ENCODE assay signal across 1 cellular context in the genomic region with DNA sequence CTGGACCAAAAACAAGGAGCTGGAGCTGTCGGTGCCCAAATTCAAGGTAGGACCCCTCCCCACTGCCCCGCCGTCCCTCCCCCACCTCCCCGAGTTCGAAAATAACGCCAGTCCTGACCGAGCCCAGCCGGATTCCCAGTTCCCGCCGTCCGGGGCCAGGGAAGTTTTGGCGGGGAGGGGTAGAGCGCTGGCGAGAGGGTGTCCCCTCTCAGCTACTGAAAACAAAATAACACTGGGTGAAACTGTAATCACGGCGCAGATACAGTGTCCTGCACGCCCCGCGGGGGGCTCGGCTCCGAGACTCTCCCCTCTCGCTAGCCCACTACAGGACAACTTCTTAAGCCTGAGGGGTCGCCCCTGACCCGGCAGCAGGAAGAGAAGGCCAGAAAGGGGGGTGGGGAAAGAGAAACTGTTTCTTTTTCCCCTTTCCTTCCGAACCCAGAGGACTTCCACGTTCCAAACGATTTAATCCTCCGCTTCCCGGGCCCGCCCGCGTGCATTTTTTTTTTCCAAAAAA.
A peak's percentile ranks its signal among the peaks of the same experiment; 100 is the strongest.
TF ChIP-seq lines count a peak whose summit lies in the region.

No MANE protein-coding gene starts in this region.

TF ChIP-seq in GM12878, 131 proteins besides CTCF, POLR2A, EP300 and RAD21:
- TF ChIP-seq GABPA (IDR thresholded peaks at IDR 0.05; ENCODE audit: low read depth) (no peak), IKZF1 (conservative IDR thresholded peaks at IDR 0.05) (0 out of 2 replicates have a peak, but pooled peaks have one; percentile 18), CREM (IDR thresholded peaks at IDR 0.05; ENCODE audit: low read depth) (no peak), HDGF (IDR thresholded peaks at IDR 0.05) (no peak)
